Comparison of ENCODE assay signal across 16 cellular contexts in the genomic region with DNA sequence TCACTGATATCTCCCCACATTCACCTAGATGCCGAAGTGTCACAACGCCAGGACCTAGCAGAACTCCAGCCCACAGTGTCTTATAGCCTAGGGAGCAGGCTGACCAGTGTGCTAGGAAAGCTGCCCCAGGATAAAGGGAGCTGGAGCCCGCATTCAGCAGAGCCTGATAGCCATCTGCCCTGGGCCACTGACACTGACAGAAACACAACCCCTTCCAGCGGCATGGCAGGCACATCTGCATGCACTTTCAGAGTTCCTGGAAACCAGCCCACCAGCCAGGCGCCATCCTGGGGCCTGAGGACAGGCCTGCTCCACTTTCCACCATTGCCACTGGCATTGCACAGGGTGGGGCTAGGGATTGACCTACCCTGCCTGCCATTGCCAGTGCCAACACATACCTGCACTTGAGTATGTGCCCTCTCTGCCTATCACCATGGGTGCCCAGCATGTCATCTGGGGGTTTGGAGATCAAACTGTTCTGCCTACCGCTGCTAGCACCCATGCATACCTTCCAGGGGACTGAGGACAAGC.
DNase-seq lines count a peak whose midpoint lies in the region; ATAC-seq, FAIRE-seq and TF ChIP-seq lines count a peak whose summit lies in the region.
"Had no signal": no experiment of that assay in that cellular context is flagged by ENCODE, and none has a peak within 500 bp of the region (broad histone marks: within the 10 kb centered on the region; RNA-seq: fewer than 3 reads in every experiment).

No MANE protein-coding gene starts in this region.

- no peaks in the 10 kb centered on the region for H3K27me3 Mint-ChIP-seq in stimulated activated memory B cell treated with anti-CD40 and anti-IgM and Interleukin-4, amounts not matched to agents 10 μg/mL and 1 μg/mL and 100 μg/mL, for 72 hours
- H3K27me3 Mint-ChIP-seq: CD4-positive, CD25-positive, alpha-beta regulatory T cell had no signal

- no peak for TF ChIP-seq CTCF in BE2C (IDR thresholded peaks at IDR 0.05; ENCODE audit: low read depth, low read length)

- H3K23ac ChIP-seq in mesenchymal stem cell (ENCODE audit: low read length in 2 of 2): no peak overlapping the region

- WGBS in mesenchymal stem cell: 94% methylated on average over 6 of the region's 6 CpGs

- peak; percentile 31 for ATAC-seq in stimulated activated memory B cell treated with anti-CD40 and anti-IgM and Interleukin-4, amounts not matched to agents 10 μg/mL and 1 μg/mL and 100 μg/mL, for 72 hours
- no peak for ATAC-seq in GM21619 (IDR thresholded peaks at IDR 0.05; ENCODE audit: unreplicated experiment)
- ATAC-seq: A549 had no signal

- no peaks in the 10 kb centered on the region for H3K27me3 ChIP-seq in BE2C
- no peaks in the 10 kb centered on the region for H3K27me3 ChIP-seq in mesenchymal stem cell (ENCODE audit: control insufficient read depth in 1 of 2, insufficient read depth in 1 of 2, low read length in 2 of 2)
- H3K27me3 ChIP-seq: BLaER1 had no signal

- no peak overlapping the region for H2BK5ac ChIP-seq in mesenchymal stem cell (ENCODE audit: low read depth, low read length, poor library complexity, severe bottlenecking)

- H3K4ac ChIP-seq in mesenchymal stem cell (ENCODE audit: low read depth in 1 of 2, low read length in 2 of 2): peak overlapping the region in 1 of 2 experiments; percentile 5

- no peaks in the 10 kb centered on the region for H3K79me1 ChIP-seq in mesenchymal stem cell (replicated peaks; ENCODE audit: low read length, poor library complexity, severe bottlenecking)

- H4K91ac ChIP-seq in mesenchymal stem cell (ENCODE audit: low read length): no peak overlapping the region

- no peak overlapping the region for H3K9ac ChIP-seq in mesenchymal stem cell (ENCODE audit: low read length)
- H3K9ac ChIP-seq: BLaER1 had no signal

- H3K4me3 Mint-ChIP-seq in stimulated activated memory B cell treated with anti-CD40 and anti-IgM and Interleukin-4, amounts not matched to agents 10 μg/mL and 1 μg/mL and 100 μg/mL, for 72 hours: no peak overlapping the region
- H3K4me3 Mint-ChIP-seq: CD4-positive, CD25-positive, alpha-beta regulatory T cell; HFFc6 had no signal

- DNase-seq in BE2C: peak; percentile 5
- DNase-seq in UCSD-AML1 (lab: John Stamatoyannopoulos, UW; ENCODE audit: unreplicated experiment): peak; percentile 3
- no peak for DNase-seq in mesenchymal stem cell
- DNase-seq in activated gamma-delta T cell (lab: John Stamatoyannopoulos, UW): no peak
- no peak for DNase-seq in frontal cortex (ENCODE audit: low spot score in 2 of 2)
- DNase-seq: CD4-positive, CD25-positive, alpha-beta regulatory T cell; DMS53; GF-D8; HCEC 1CT; HFFc6 had no signal

- no peak for FAIRE-seq in frontal cortex (lab: Jason Lieb, UNC)
- FAIRE-seq: A549, GM19239, H1 had no signal

- H2BK12ac ChIP-seq in mesenchymal stem cell (ENCODE audit: low read length in 2 of 2): no peak overlapping the region

- H3K27ac ChIP-seq in mesenchymal stem cell (ENCODE audit: low read length, poor library complexity, severe bottlenecking): no peak overlapping the region
- H3K27ac ChIP-seq: A549, BLaER1 had no signal

- H3K14ac ChIP-seq in mesenchymal stem cell (ENCODE audit: low read length in 2 of 2): no peak overlapping the region

- H3K18ac ChIP-seq in mesenchymal stem cell (ENCODE audit: low read depth in 1 of 2, low read length in 2 of 2): peak overlapping the region in 1 of 2 experiments; percentile 19

- H3K9me3 ChIP-seq in BE2C (no peaks in the 10 kb centered on the region), mesenchymal stem cell (ENCODE audit: control insufficient read depth, low read length) (no peaks in the 10 kb centered on the region)
- H3K9me3 ChIP-seq: A549, BLaER1 had no signal

- H3K36me3 ChIP-seq in BE2C (no peaks in the 10 kb centered on the region), mesenchymal stem cell (ENCODE audit: control insufficient read depth in 1 of 2, insufficient read depth in 2 of 2, low read depth in 1 of 2, low read length in 2 of 2) (no peaks in the 10 kb centered on the region)
- H3K36me3 ChIP-seq: BLaER1 had no signal

- no peaks in the 10 kb centered on the region for H3K4me1 Mint-ChIP-seq in stimulated activated memory B cell treated with anti-CD40 and anti-IgM and Interleukin-4, amounts not matched to agents 10 μg/mL and 1 μg/mL and 100 μg/mL, for 72 hours
- H3K4me1 Mint-ChIP-seq: CD4-positive, CD25-positive, alpha-beta regulatory T cell had no signal

- peak overlapping the region; percentile 77 for H2BK15ac ChIP-seq in mesenchymal stem cell (ENCODE audit: low read depth, poor library complexity, severe bottlenecking)

- no peak overlapping the region for H3K27ac Mint-ChIP-seq in stimulated activated memory B cell treated with anti-CD40 and anti-IgM and Interleukin-4, amounts not matched to agents 10 μg/mL and 1 μg/mL and 100 μg/mL, for 72 hours
- H3K27ac Mint-ChIP-seq: CD4-positive, CD25-positive, alpha-beta regulatory T cell; HFFc6 had no signal

- H3K36me3 Mint-ChIP-seq in stimulated activated memory B cell treated with anti-CD40 and anti-IgM and Interleukin-4, amounts not matched to agents 10 μg/mL and 1 μg/mL and 100 μg/mL, for 72 hours: no peaks in the 10 kb centered on the region
- H3K36me3 Mint-ChIP-seq: CD4-positive, CD25-positive, alpha-beta regulatory T cell had no signal

- H3K9me3 Mint-ChIP-seq in stimulated activated memory B cell treated with anti-CD40 and anti-IgM and Interleukin-4, amounts not matched to agents 10 μg/mL and 1 μg/mL and 100 μg/mL, for 72 hours: peaks cover 6% of the 10 kb centered on the region

- no peak overlapping the region for H4K8ac ChIP-seq in mesenchymal stem cell (ENCODE audit: low read length)

- H3K4me1 ChIP-seq in BE2C (no peaks in the 10 kb centered on the region), mesenchymal stem cell (ENCODE audit: control insufficient read depth, insufficient read depth, low read depth, low read length) (no peaks in the 10 kb centered on the region)
- H3K4me1 ChIP-seq: A549, BLaER1 had no signal

- peak overlapping the region; percentile 3 for H2BK120ac ChIP-seq in mesenchymal stem cell (ENCODE audit: low read depth, low read length)

- no peak overlapping the region for H3K4me2 ChIP-seq in mesenchymal stem cell (ENCODE audit: low read length, poor library complexity, severe bottlenecking)
- H3K4me2 ChIP-seq: A549, BLaER1 had no signal

- H3K4me3 ChIP-seq in BE2C (ENCODE audit: low read depth, low read length) (no peak overlapping the region), mesenchymal stem cell (ENCODE audit: insufficient read depth in 1 of 2, low read depth in 1 of 2, low read length in 2 of 2) (no peak overlapping the region)
- H3K4me3 ChIP-seq: A549, BLaER1 had no signal

- H2AK5ac ChIP-seq in mesenchymal stem cell (ENCODE audit: low read length, severe bottlenecking): no peak overlapping the region

- H2AFZ ChIP-seq in mesenchymal stem cell (ENCODE audit: low read depth, low read length): no peak overlapping the region

Comparison
In these comparisons a context has a peak if more than half of its experiments do, and no peak if none do; other contexts are left out.
1. DNase-seq: peak in BE2C (single experiment) and UCSD-AML1 (single experiment); none in mesenchymal stem cell (single experiment), activated gamma-delta T cell (single experiment) and frontal cortex (0 of 2).